7 cellular contexts compared by ENCODE assay signal in genomic region chr10:131110241-131110783, GRCh38.
"Had no signal": no experiment of that assay in that cellular context is flagged by ENCODE, and none has a peak within 500 bp of the region (broad histone marks: within the 10 kb centered on the region; RNA-seq: fewer than 3 reads in every experiment).

No MANE protein-coding gene starts in this region.

- FAIRE-seq: HTR-8/SVneo, K562 had no signal

- H2AFZ ChIP-seq: GM23338 had no signal

- H3K4me2 ChIP-seq: GM23338 had no signal

- H3K4me3 Mint-ChIP-seq: GM23338 had no signal

- DNase-seq: H7, HCEC 1CT, IMR-90, KG1 had no signal

- H3K27ac Mint-ChIP-seq: GM23338 had no signal

- H3K4me3 ChIP-seq: GM23338, K562 had no signal

- ATAC-seq: GM23338, K562 had no signal
